In genomic region chr7:40134428-40135423, GRCh38 we compare ENCODE assay signal across 8 cellular contexts. TPM values are rescaled to one million over a fixed set of nuclear protein-coding genes. Genes with fewer than 3 reads are reported as not detected.
DNase-seq lines count a peak whose midpoint lies in the region; ATAC-seq and TF ChIP-seq lines count a peak whose summit lies in the region.

Gene MPLKIP, minus strand, starts transcription at chr7:40134622. Its CDS starts 55 bp downstream, at chr7:40134567.
Gene SUGCT, plus strand, starts transcription at chr7:40135005.

- H3K9me2 ChIP-seq in PC-9 (ENCODE audit: insufficient read depth) = no peaks in the 10 kb centered on the region

- H3K27ac ChIP-seq in PC-9 = peak within 1 kb of the TSS; percentile 75
- H3K27ac ChIP-seq in esophagus squamous epithelium = peak within 1 kb of the TSS; percentile 89 to 97 (median 92)

- WGBS in esophagus squamous epithelium, 2 donors = 4 to 5% methylated on average over 11 to 32 of the region's 90 CpGs

- peak within 1 kb of the TSS; percentile 90 for H3K4me2 ChIP-seq in PC-9

- CTCF ChIA-PET in PC-9 (lab: Charles Lee) = interaction anchor here (0.6 to 0.7 kb wide), 2 partner anchors 17 to 45 kb away, joined by 3 read pairs; no protein-coding TSS in a partner anchor

- H4K20me1 ChIP-seq in PC-9 (ENCODE audit: insufficient read depth) = peaks cover 30% of the 10 kb centered on the region

- peaks cover 6% of the 10 kb centered on the region; the same call in 1 of the 2 replicates for H3K9me3 ChIP-seq in PC-9 (ENCODE audit: insufficient read depth, low read depth)
- no peaks in the 10 kb centered on the region for H3K9me3 ChIP-seq in esophagus squamous epithelium

- H3K27me3 ChIP-seq in PC-9 (ENCODE audit: insufficient read depth, low read depth) = no peaks in the 10 kb centered on the region
- peaks cover 0 to 8% (median 0%) of the 10 kb centered on the region in 4 donors for H3K27me3 ChIP-seq in esophagus squamous epithelium

- H3K4me1 ChIP-seq in PC-9 (replicated peaks; ENCODE audit: insufficient read depth) (peaks cover 17% of the 10 kb centered on the region), esophagus squamous epithelium (peaks cover 0 to 45% (median 18%) of the 10 kb centered on the region in 3 donors)

- DNase-seq in DMS79 treated with DMSO at 0.1 percent for 48 hours (lab: John Stamatoyannopoulos, UW) (peak; percentile 91), PC-9 (peak; percentile 80 to 90), esophagus squamous epithelium (lab: John Stamatoyannopoulos, UW) (peak; percentile 60), myocyte (ENCODE audit: low read depth) (peak; percentile 95)
- peak; percentile 89 for DNase-seq in Jurkat, Clone E6-1 (ENCODE audit: low read depth, low spot score)
- DNase-seq in activated T-cell treated with anti-CD3 and anti-CD28 coated beads, Interleukin-2, amount 50 U/mL, for 48 hours = peak; percentile 92 to 93
- DNase-seq in stimulated activated CD8-positive, alpha-beta memory T cell treated with anti-CD3 and anti-CD28 coated beads, Interleukin-7, amount 100 ng/mL, for 4 hours (ENCODE audit: low read depth in 2 of 2) = peak; percentile 74 to 79

- peaks cover 7% of the 10 kb centered on the region for H3K36me3 ChIP-seq in PC-9 (ENCODE audit: low read depth)
- H3K36me3 ChIP-seq in esophagus squamous epithelium = no peaks in the 10 kb centered on the region

- peaks cover 47% of the 10 kb centered on the region for H3K79me2 ChIP-seq in PC-9 (ENCODE audit: low read depth)

- TSS peak; percentile 73 for BruUV-seq in PC-9 (replicated peaks; lab: Mats Ljungman, UMichigan)

- 0 out of 2 replicates have a peak, but pooled peaks cover 8% of the 10 kb centered on the region for H3F3A ChIP-seq in PC-9 (ENCODE audit: insufficient read depth, low read depth)

- peak in 3 of 4 donors; percentile 30 to 47 (median 38) for TF ChIP-seq POLR2A in esophagus squamous epithelium (IDR thresholded peaks at IDR 0.05)

- peak; percentile 99 for TF ChIP-seq CTCF in PC-9 (conservative IDR thresholded peaks at IDR 0.05)
- TF ChIP-seq CTCF in esophagus squamous epithelium (IDR thresholded peaks at IDR 0.05) = peak; percentile 90 to 100 (median 96)

- intact Hi-C loops in PC-9 (cut with micrococcal nuclease; ENCODE audit: unreplicated experiment) = loop anchor here (1.0 to 5.0 kb wide), 4 partner anchors 17 to 402 kb away; no protein-coding TSS in a partner anchor
- intact Hi-C loops in esophagus squamous epithelium (cut with DNase I) = no loop called here

- ATAC-seq in GM21717 (IDR thresholded peaks at IDR 0.05; ENCODE audit: unreplicated experiment) = peak; percentile 89

- peak within 1 kb of the TSS; percentile 88 for H2AFZ ChIP-seq in PC-9

- peak within 1 kb of the TSS; percentile 92 for H3K4me3 ChIP-seq in Jurkat, Clone E6-1 (ENCODE audit: low read length)
- peak within 1 kb of the TSS; percentile 97 for H3K4me3 ChIP-seq in PC-9
- peak within 1 kb of the TSS; percentile 83 to 99 (median 88) for H3K4me3 ChIP-seq in esophagus squamous epithelium

- POLR2A ChIA-PET in PC-9 (lab: Charles Lee; ENCODE audit: unreplicated experiment) = interaction anchor here (0.6 to 0.7 kb wide), 5 partner anchors 13 to 1596 kb away, joined by 3 to 28 read pairs (median 5); no protein-coding TSS in a partner anchor

RNA-seq across cellular contexts. Expression of gene MPLKIP, which starts in this region (rescaled TPM):
- polyA plus RNA-seq in Jurkat, Clone E6-1 (2012; ENCODE audit: insufficient read depth, insufficient read length) = 55.0 TPM
- total RNA-seq in PC-9 (2021) (76.0 and 79.2 TPM in 2 replicates), esophagus squamous epithelium (10 to 100 TPM; 29.8 to 43.9 (median 38.4) TPM), myocyte (28.7 and 52.7 TPM in 2 replicates)
- 42.8 TPM for polyA plus RNA-seq in myocyte (2012)

RNA-seq across cellular contexts. Expression of gene SUGCT, which starts in this region (rescaled TPM):
- 1.5 TPM for polyA plus RNA-seq in Jurkat, Clone E6-1 (2012; ENCODE audit: insufficient read depth, insufficient read length)
- total RNA-seq in PC-9 (2021) = 2.7 and 3.5 TPM in 2 replicates
- 1 to 10 TPM in 3 of 4 donors, under 1 TPM in 1; 0.83 to 7.1 (median 3.2) TPM for total RNA-seq in esophagus squamous epithelium
- 8.5 and 8.8 TPM in 2 replicates for total RNA-seq in myocyte
- 59.2 TPM for polyA plus RNA-seq in myocyte (2012)

Comparison
In these comparisons a context has a peak if more than half of its experiments do, and no peak if none do; other contexts are left out.
1. Peak in every context shown above with its lines: DNase-seq, ATAC-seq, H3K4me3 ChIP-seq and H3K27ac ChIP-seq.